9 cellular contexts compared by ENCODE assay signal in genomic region chr16:396199-396598, GRCh38. TPM values are rescaled to one million over a fixed set of nuclear protein-coding genes. Genes with fewer than 3 reads are reported as not detected.
A peak's percentile ranks its signal among the peaks of the same experiment; 100 is the strongest.
DNase-seq lines count a peak whose midpoint lies in the region; ATAC-seq and TF ChIP-seq lines count a peak whose summit lies in the region.
"Had no signal": no experiment of that assay in that cellular context is flagged by ENCODE, and none has a peak within 500 bp of the region (broad histone marks: within the 10 kb centered on the region; RNA-seq: fewer than 3 reads in every experiment).

No MANE protein-coding gene starts in this region.

- H3K27ac ChIP-seq in right atrium auricular region = peak overlapping the region; percentile 64 to 88
- no peak overlapping the region for H3K27ac ChIP-seq in lower lobe of right lung

- POLR2A ChIA-PET in WTC11 (lab: Charles Lee) = no interaction called here

- no peak for DNase-seq in right atrium auricular region (ENCODE audit: low spot score)
- DNase-seq in Right ventricle myocardium inferior (ENCODE audit: missing footprints) = no peak
- no peak for DNase-seq in WTC11 (ENCODE audit: low spot score)
- no peak for DNase-seq in lower lobe of right lung
- DNase-seq in NCI-H1694 (lab: John Stamatoyannopoulos, UW) = no peak
- no peak for DNase-seq in NCI-H1436 (lab: John Stamatoyannopoulos, UW)
- DNase-seq: cortex of kidney had no signal

- H3K9me3 Mint-ChIP-seq in WTC11 = peaks cover 5% of the 10 kb centered on the region

- peaks cover 0 to 20% of the 10 kb centered on the region in 2 donors for H3K4me1 ChIP-seq in right atrium auricular region
- H3K4me1 ChIP-seq in lower lobe of right lung = peaks cover 22% of the 10 kb centered on the region

- H3K27me3 ChIP-seq in right atrium auricular region (no peaks in the 10 kb centered on the region), lower lobe of right lung (ENCODE audit: low read depth) (no peaks in the 10 kb centered on the region)

- H3K4me3 ChIP-seq in right atrium auricular region (peak overlapping the region in 1 of 2 donors; percentile 71), lower lobe of right lung (peak overlapping the region; percentile 55)

- ATAC-seq in Right ventricle myocardium inferior = no peak
- no peak for ATAC-seq in WTC11
- ATAC-seq in lower lobe of right lung = no peak
- ATAC-seq in HG03139 (IDR thresholded peaks at IDR 0.05; ENCODE audit: unreplicated experiment) = no peak
- ATAC-seq in GM19467 (IDR thresholded peaks at IDR 0.05; ENCODE audit: unreplicated experiment) = no peak

- CTCF ChIA-PET in WTC11 (lab: Charles Lee) = interaction anchor here (1.0 to 1.2 kb wide), 4 partner anchors 9 to 99 kb away, joined by 3 to 6 read pairs (median 5); no protein-coding TSS in a partner anchor

- H3K36me3 Mint-ChIP-seq in WTC11 = peaks cover 17% of the 10 kb centered on the region

- no peaks in the 10 kb centered on the region for H3K36me3 ChIP-seq in right atrium auricular region
- H3K36me3 ChIP-seq in lower lobe of right lung = peaks cover 4% of the 10 kb centered on the region

- H3K27ac Mint-ChIP-seq in WTC11 = peak overlapping the region; percentile 99

- H3K9me3 ChIP-seq in right atrium auricular region (no peaks in the 10 kb centered on the region), lower lobe of right lung (no peaks in the 10 kb centered on the region)

- H3K4me1 Mint-ChIP-seq in WTC11 = peaks cover 25% of the 10 kb centered on the region

- intact Hi-C loops in Right ventricle myocardium inferior (cut with DNase I) (no loop called here), lower lobe of right lung (cut with DNase I) (no loop called here)

- peaks cover 3% of the 10 kb centered on the region; the same call in 1 of the 2 replicates for H3K27me3 Mint-ChIP-seq in WTC11 (ENCODE audit: low read depth)

- peak overlapping the region; percentile 94 for H3K4me3 Mint-ChIP-seq in WTC11

- TF ChIP-seq CTCF in right atrium auricular region (IDR thresholded peaks at IDR 0.05) (no peak), WTC11 (IDR thresholded peaks at IDR 0.05) (no peak), lower lobe of right lung (IDR thresholded peaks at IDR 0.05) (no peak)

TF ChIP-seq in WTC11, 78 proteins besides CTCF, POLR2A, EP300 and RAD21:
- TF ChIP-seq ATF2 (CRISPR knock-in tag; IDR thresholded peaks at IDR 0.05; ENCODE audit: borderline replicate concordance, low read depth) (no peak), ZNF263 (CRISPR knock-in tag; IDR thresholded peaks at IDR 0.05; ENCODE audit: low read depth) (no peak), OVOL2 (CRISPR knock-in tag; IDR thresholded peaks at IDR 0.05; ENCODE audit: borderline replicate concordance) (no peak), EMX1 (CRISPR knock-in tag; IDR thresholded peaks at IDR 0.05) (no peak), RELA (CRISPR knock-in tag; IDR thresholded peaks at IDR 0.05; ENCODE audit: borderline replicate concordance) (no peak), ETV6 (CRISPR knock-in tag; IDR thresholded peaks at IDR 0.05) (no peak), ZNF671 (CRISPR knock-in tag; IDR thresholded peaks at IDR 0.05) (no peak), KAT7 (CRISPR knock-in tag; IDR thresholded peaks at IDR 0.05; ENCODE audit: borderline replicate concordance) (no peak)

RNA-seq across cellular contexts. Expression of gene NME4, which starts 0.8 kb away (rescaled TPM):
- total RNA-seq in right atrium auricular region (10 to 100 TPM; 45.4 to 45.8 TPM), Right ventricle myocardium inferior (91.3 TPM), WTC11 (2021) (467 to 550 TPM (median 535 TPM) in 3 replicates), lower lobe of right lung (42.3 TPM)

RNA-seq across cellular contexts. Expression of gene DECR2, which starts 5.5 kb away (rescaled TPM):
- 10 to 100 TPM; 10.6 to 18.7 TPM for total RNA-seq in right atrium auricular region
- total RNA-seq in Right ventricle myocardium inferior = 10.6 TPM
- total RNA-seq in WTC11 (2021) = 37.8 to 43.6 TPM (median 40.7 TPM) in 3 replicates
- 10.1 TPM for total RNA-seq in lower lobe of right lung

RNA-seq across cellular contexts. Expression of gene PGAP6, which starts 14.4 kb away (rescaled TPM):
- total RNA-seq in right atrium auricular region = 10 to 100 TPM; 34.0 to 41.1 TPM
- 32.1 TPM for total RNA-seq in Right ventricle myocardium inferior
- total RNA-seq in WTC11 (2021) = 104 to 108 TPM (median 107 TPM) in 3 replicates
- total RNA-seq in lower lobe of right lung = 55.8 TPM

RNA-seq across cellular contexts. Expression of gene MRPL28, which starts 25.9 kb away (rescaled TPM):
- total RNA-seq in right atrium auricular region (10 to 100 TPM; 89.0 to 90.3 TPM), Right ventricle myocardium inferior (83.1 TPM), WTC11 (2021) (119 to 144 TPM (median 140 TPM) in 3 replicates), lower lobe of right lung (43.4 TPM)

RNA-seq across cellular contexts. Expression of gene RAB11FIP3, which starts 29.2 kb away (rescaled TPM):
- total RNA-seq in right atrium auricular region (10 to 100 TPM; 19.9 to 43.8 TPM), Right ventricle myocardium inferior (23.3 TPM), WTC11 (2021) (37.1 to 38.6 TPM (median 37.9 TPM) in 3 replicates), lower lobe of right lung (32.2 TPM)
